ENCODE assay signal across 8 cellular contexts in the genomic region with DNA sequence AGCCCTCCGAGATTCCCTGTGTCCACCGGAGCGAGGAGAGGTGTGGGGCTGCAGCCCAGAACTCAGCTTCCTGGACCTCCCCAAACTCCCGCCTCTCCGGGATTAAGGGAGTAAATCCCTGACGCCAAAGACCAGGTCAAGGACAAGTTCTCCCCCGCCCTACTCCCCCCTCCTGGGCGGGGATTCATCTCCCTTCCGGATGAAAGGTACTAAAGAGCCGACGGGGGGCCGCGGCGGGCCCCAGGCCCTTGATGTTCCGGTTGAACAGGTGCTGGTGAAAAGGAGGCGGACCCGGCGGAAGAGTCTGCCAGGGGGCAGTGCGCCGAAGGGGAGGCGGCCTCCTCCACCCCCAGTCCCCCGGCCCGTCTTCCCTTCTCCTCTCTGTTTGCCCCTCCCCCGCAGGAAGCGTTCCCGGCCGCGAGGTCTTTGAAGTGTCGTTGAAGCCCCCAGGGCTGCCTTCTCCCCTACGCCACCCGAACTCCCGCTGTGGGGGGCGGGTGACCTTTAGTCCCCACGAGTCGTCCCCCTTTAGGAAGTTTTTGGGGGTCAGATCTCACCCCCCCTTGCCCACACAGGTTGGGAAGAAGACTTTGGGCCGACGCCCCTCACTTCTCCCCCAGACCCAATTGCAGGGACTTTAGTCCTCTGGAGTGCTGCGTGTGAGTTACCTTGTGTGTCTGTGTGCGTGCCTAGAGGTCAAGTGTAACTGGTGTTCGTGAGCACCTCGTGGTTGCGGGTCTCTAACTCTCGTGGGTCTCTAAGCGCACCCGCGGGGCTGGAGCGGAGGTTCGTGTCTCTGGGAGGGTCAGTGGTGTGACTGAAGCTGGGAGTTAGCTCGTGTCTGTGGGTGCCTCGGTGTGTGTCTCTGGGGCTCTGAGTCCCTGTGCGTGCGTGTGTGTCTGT. TPM values are rescaled to one million over a fixed set of nuclear protein-coding genes. Genes with fewer than 3 reads are reported as not detected.
DNase-seq lines count a peak whose midpoint lies in the region; ATAC-seq, FAIRE-seq and TF ChIP-seq lines count a peak whose summit lies in the region.

No MANE protein-coding gene starts in this region.

- CTCF ChIA-PET in activated CD4-positive, alpha-beta T cell treated with anti-CD3 and anti-CD28 coated beads for 36 hours (lab: Charles Lee) = interaction anchor here (0.6 to 1.4 kb wide), 6 partner anchors 25 to 450 kb away, joined by 3 to 5 read pairs (median 4); partner anchors contain the start of gene EPOP
- CTCF ChIA-PET in HepG2 (lab: Yijun Ruan, JAX; ENCODE audit: low intra/inter-chr PET ratio, low total read pairs) = interaction anchor here (0.7 to 1.8 kb wide), 2 partner anchors 26 to 27 kb away, joined by 3 to 4 read pairs; partner anchors contain the start of gene CISD3

- peaks cover 48% of the 10 kb centered on the region for H3K79me2 ChIP-seq in HepG2 (ENCODE audit: insufficient read depth, low read length)

- H3K36me3 ChIP-seq in colonic mucosa (no peaks in the 10 kb centered on the region), HepG2 (replicated peaks in 1 of 2; ENCODE audit: control insufficient read depth in 1 of 2, insufficient read depth in 2 of 2, low read length in 2 of 2) (peaks cover 4 to 17% of the 10 kb centered on the region in 2 experiments)

- H3K9ac ChIP-seq in colonic mucosa (ENCODE audit: low read depth in 2 of 2, low read length in 2 of 2) = peak overlapping the region; percentile 92 to 99
- peak overlapping the region; percentile 100 for H3K9ac ChIP-seq in HepG2 (ENCODE audit: insufficient read depth, low read depth, low read length)

- H4K20me1 ChIP-seq in HepG2 (ENCODE audit: insufficient read depth, low read length) = peaks cover 12% of the 10 kb centered on the region

- POLR2A ChIA-PET in activated CD4-positive, alpha-beta T cell treated with anti-CD3 and anti-CD28 coated beads for 36 hours (lab: Charles Lee) = interaction anchor here (0.6 to 1.4 kb wide), 5 partner anchors 15 to 164 kb away, joined by 3 to 7 read pairs (median 3); partner anchors contain the start of gene RPL23
- POLR2A ChIA-PET in HepG2 (lab: Yijun Ruan, JAX) = interaction anchor here (0.7 to 8.9 kb wide), 23 partner anchors 12 to 166 kb away, joined by 3 to 106 read pairs (median 6); partner anchors contain the start of genes CISD3, EPOP, LASP1 and PSMB3

- TF ChIP-seq EP300 in HepG2 (IDR thresholded peaks at IDR 0.05; ENCODE audit: low read depth in 2 of 2, low read length in 2 of 2) (peak; percentile 99), HepG2 (CRISPR knock-in tag; IDR thresholded peaks at IDR 0.05; ENCODE audit: borderline replicate concordance) (peak; percentile 98)

- H3K4me3 Mint-ChIP-seq in activated CD4-positive, alpha-beta T cell treated with anti-CD3 and anti-CD28 coated beads for 36 hours = peak overlapping the region; percentile 95

- peak overlapping the region; percentile 100 for H3K27ac Mint-ChIP-seq in activated CD4-positive, alpha-beta T cell treated with anti-CD3 and anti-CD28 coated beads for 36 hours

- no peaks in the 10 kb centered on the region for H3K27me3 Mint-ChIP-seq in activated CD4-positive, alpha-beta T cell treated with anti-CD3 and anti-CD28 coated beads for 36 hours

- no peak overlapping the region for H2AFZ ChIP-seq in HepG2 (ENCODE audit: low read length)

- H3K27me3 ChIP-seq in colonic mucosa = no peaks in the 10 kb centered on the region
- H3K27me3 ChIP-seq in HepG2 (ENCODE audit: control insufficient read depth in 1 of 2, insufficient read depth in 2 of 2, low read length in 2 of 2) = no peaks in the 10 kb centered on the region; a peak in 1 of 5 replicates

- ATAC-seq in GM21723 (IDR thresholded peaks at IDR 0.05; ENCODE audit: unreplicated experiment) = peak; percentile 23
- ATAC-seq in activated CD4-positive, alpha-beta T cell treated with anti-CD3 and anti-CD28 coated beads for 36 hours = peak; percentile 12
- peak; percentile 63 for ATAC-seq in HepG2
- ATAC-seq in HG02870 (IDR thresholded peaks at IDR 0.05; ENCODE audit: unreplicated experiment) = no peak

- peaks cover 46% of the 10 kb centered on the region for H3K36me3 Mint-ChIP-seq in activated CD4-positive, alpha-beta T cell treated with anti-CD3 and anti-CD28 coated beads for 36 hours (ENCODE audit: low read depth)

- peaks cover 50% of the 10 kb centered on the region for H3K4me1 Mint-ChIP-seq in activated CD4-positive, alpha-beta T cell treated with anti-CD3 and anti-CD28 coated beads for 36 hours

- DNase-seq in AG08396 (ENCODE audit: low spot score) (peak; percentile 46), NCI-H2171 (lab: John Stamatoyannopoulos, UW) (peak; percentile 13), colonic mucosa (peak; percentile 93), HepG2 (ENCODE audit: low spot score) (peak; percentile 100)
- peak; percentile 93 for DNase-seq in activated CD4-positive, alpha-beta T cell treated with anti-CD3 and anti-CD28 coated beads for 36 hours
- DNase-seq in stimulated activated CD4-positive, alpha-beta T cell treated with anti-CD3 and anti-CD28 coated beads, Interleukin-4, amount 100 ng/mL, for 48 hours (ENCODE audit: low read depth in 2 of 2) = peak; percentile 77 to 88

- peak overlapping the region; percentile 99 for H3K4me2 ChIP-seq in HepG2 (ENCODE audit: low read depth, low read length)

- no peaks in the 10 kb centered on the region for H3K9me3 ChIP-seq in colonic mucosa
- H3K9me3 ChIP-seq in HepG2 (ENCODE audit: low read length) = no peaks in the 10 kb centered on the region

- H3K4me3 ChIP-seq in colonic mucosa (peak overlapping the region; percentile 69), HepG2 (replicated peaks in 1 of 3; ENCODE audit: insufficient read depth in 1 of 3, low read depth in 2 of 3, low read length in 3 of 3) (peak overlapping the region; percentile 71 to 99 (median 95))

- TF ChIP-seq CTCF in colonic mucosa (IDR thresholded peaks at IDR 0.05) (no peak), HepG2 (CRISPR knock-in tag; IDR thresholded peaks at IDR 0.05) (peak; percentile 41)

- H3K9me3 Mint-ChIP-seq in activated CD4-positive, alpha-beta T cell treated with anti-CD3 and anti-CD28 coated beads for 36 hours (ENCODE audit: low read depth) = no peaks in the 10 kb centered on the region

- BruUV-seq in HepG2 (replicated peaks; lab: Mats Ljungman, UMichigan) = TSS peak; percentile 41

- in situ Hi-C loops in HepG2 (cut with HindIII; ENCODE audit: extremely low pct_ligation_motif_present, low pct_unique_long_range_greater_than_20kb) = no loop called here

- peak; percentile 82 to 90 for TF ChIP-seq POLR2A in HepG2 (IDR thresholded peaks at IDR 0.05; ENCODE audit: insufficient read depth in 1 of 2, low read depth in 2 of 2, low read length in 2 of 2)

- intact Hi-C loops in activated CD4-positive, alpha-beta T cell treated with anti-CD3 and anti-CD28 coated beads for 36 hours (cut with DNase I, micrococcal nuclease) = loop anchor here (2.0 to 5.0 kb wide), 8 partner anchors 121 to 1297 kb away; partner anchors contain the start of genes SYNRG (in 2 of the 2), ACACA (in 1 of the 2), CWC25 (in 1 of the 2) and FBXL20 (in 1 of the 2)
- intact Hi-C loops in colonic mucosa (cut with DNase I) (no loop called here), HepG2 (cut with micrococcal nuclease; ENCODE audit: unreplicated experiment) (loop anchor here (1.0 kb wide), 1 partner anchor 47 kb away; no protein-coding TSS in a partner anchor)

- FAIRE-seq in HepG2 (lab: Jason Lieb, UNC) = no peak

- peaks cover 6% of the 10 kb centered on the region for H3K4me1 ChIP-seq in colonic mucosa
- H3K4me1 ChIP-seq in HepG2 (ENCODE audit: insufficient read depth, low read length) = peaks cover 64% of the 10 kb centered on the region

- TF ChIP-seq RAD21 in HepG2 (CRISPR knock-in tag; IDR thresholded peaks at IDR 0.05) = no peak; the same call in none of the 2 replicates

- WGBS in HepG2 (ENCODE audit: low lambda C conversion rate) = under 1% methylated on average over 47 of the region's 52 CpGs

- H3K27ac ChIP-seq in colonic mucosa (peak overlapping the region; percentile 95), HepG2 (ENCODE audit: extremely low read length, insufficient read depth, low read length) (peak overlapping the region; percentile 99)

RNA-seq across cellular contexts. Expression of gene MLLT6, which starts 1.1 kb away (rescaled TPM):
- 100 to 1,000 TPM; 168 to 174 TPM for total RNA-seq in activated CD4-positive, alpha-beta T cell treated with anti-CD3 and anti-CD28 coated beads for 36 hours
- total RNA-seq in colonic mucosa = 100 to 1,000 TPM in 1 of 2 donors, 10 to 100 TPM in 1; 74.1 to 109 TPM
- 27.6 and 50.7 TPM in 2 replicates for total RNA-seq in HepG2 (2016; rRNA removed; fragmentation: Illumina TruSeq; extraction: Trizol)
- total RNA-seq in HepG2 (2016; cell fraction: cytosol; rRNA removed; fragmentation: Illumina TruSeq; extraction: Trizol; ENCODE audit: low read depth) = 41.1 and 41.6 TPM in 2 replicates
- total RNA-seq in HepG2 (2016; cell fraction: insoluble cytoplasmic fraction; rRNA removed; fragmentation: Illumina TruSeq; extraction: Trizol) = 23.9 and 54.9 TPM in 2 replicates
- total RNA-seq in HepG2 (2016; cell fraction: membrane; rRNA removed; fragmentation: Illumina TruSeq; extraction: Trizol) = 44.6 and 48.3 TPM in 2 replicates
- 51.1 and 58.3 TPM in 2 replicates for total RNA-seq in HepG2 (2016; cell fraction: nucleus; rRNA removed; fragmentation: Illumina TruSeq; extraction: Trizol)
- 69.5 TPM in 2 replicates for polyA plus RNA-seq in HepG2 (2011; rRNA removed)
- 20.9 and 26.0 TPM in 2 replicates for polyA plus RNA-seq in HepG2 (2011; cell fraction: cytosol; rRNA removed)
- 261 and 305 TPM in 2 replicates for polyA plus RNA-seq in HepG2 (2011; cell fraction: nucleus; rRNA removed)
- polyA plus RNA-seq in HepG2 (2012) = 56.0 and 70.4 TPM in 2 replicates
- 2.1 and 3.2 TPM in 2 replicates for polyA plus RNA-seq in HepG2 (2016; cell fraction: cytosol; fragmentation: Illumina TruSeq; extraction: Trizol; ENCODE audit: low read depth)
- 25.3 and 28.2 TPM in 2 replicates for polyA plus RNA-seq in HepG2 (2016; cell fraction: insoluble cytoplasmic fraction; fragmentation: Illumina TruSeq; extraction: Trizol; ENCODE audit: low read depth)
- 10.7 and 10.9 TPM in 2 replicates for polyA plus RNA-seq in HepG2 (2016; cell fraction: membrane; fragmentation: Illumina TruSeq; extraction: Trizol; ENCODE audit: low read depth)
- polyA plus RNA-seq in HepG2 (2016; cell fraction: nucleus; fragmentation: Illumina TruSeq; extraction: Trizol; ENCODE audit: insufficient read depth, low read depth) = 142 and 147 TPM in 2 replicates
- 89.8 and 99.9 TPM in 2 replicates for polyA minus RNA-seq in HepG2 (2011; rRNA and poly(A)+ RNA removed; ENCODE audit: low replicate concordance)
- polyA minus RNA-seq in HepG2 (2011; cell fraction: cytosol; rRNA and poly(A)+ RNA removed) = 29.2 and 32.2 TPM in 2 replicates
- 156 and 194 TPM in 2 replicates for polyA minus RNA-seq in HepG2 (2011; cell fraction: nucleus; rRNA and poly(A)+ RNA removed)

RNA-seq across cellular contexts. Expression of gene CISD3, which starts 26.1 kb away (rescaled TPM):
- total RNA-seq in activated CD4-positive, alpha-beta T cell treated with anti-CD3 and anti-CD28 coated beads for 36 hours = 10 to 100 TPM; 49.4 to 58.6 TPM
- 100 to 1,000 TPM in 1 of 2 donors, 10 to 100 TPM in 1; 82.2 to 152 TPM for total RNA-seq in colonic mucosa
- total RNA-seq in HepG2 (2016; rRNA removed; fragmentation: Illumina TruSeq; extraction: Trizol) = 34.1 and 42.6 TPM in 2 replicates
- total RNA-seq in HepG2 (2016; cell fraction: cytosol; rRNA removed; fragmentation: Illumina TruSeq; extraction: Trizol; ENCODE audit: low read depth) = 64.2 and 89.3 TPM in 2 replicates
- total RNA-seq in HepG2 (2016; cell fraction: insoluble cytoplasmic fraction; rRNA removed; fragmentation: Illumina TruSeq; extraction: Trizol) = 38.9 and 39.2 TPM in 2 replicates
- 72.8 and 92.2 TPM in 2 replicates for total RNA-seq in HepG2 (2016; cell fraction: membrane; rRNA removed; fragmentation: Illumina TruSeq; extraction: Trizol)
- 12.0 and 15.5 TPM in 2 replicates for total RNA-seq in HepG2 (2016; cell fraction: nucleus; rRNA removed; fragmentation: Illumina TruSeq; extraction: Trizol)
- 30.0 and 34.9 TPM in 2 replicates for polyA plus RNA-seq in HepG2 (2011; rRNA removed)
- polyA plus RNA-seq in HepG2 (2011; cell fraction: cytosol; rRNA removed) = 15.0 and 24.9 TPM in 2 replicates
- polyA plus RNA-seq in HepG2 (2011; cell fraction: nucleus; rRNA removed) = 10.7 and 11.5 TPM in 2 replicates
- polyA plus RNA-seq in HepG2 (2012) = 34.2 TPM in 2 replicates
- 183 and 249 TPM in 2 replicates for polyA plus RNA-seq in HepG2 (2016; cell fraction: cytosol; fragmentation: Illumina TruSeq; extraction: Trizol; ENCODE audit: low read depth)
- 69.7 and 77.8 TPM in 2 replicates for polyA plus RNA-seq in HepG2 (2016; cell fraction: insoluble cytoplasmic fraction; fragmentation: Illumina TruSeq; extraction: Trizol; ENCODE audit: low read depth)
- 135 and 168 TPM in 2 replicates for polyA plus RNA-seq in HepG2 (2016; cell fraction: membrane; fragmentation: Illumina TruSeq; extraction: Trizol; ENCODE audit: low read depth)
- polyA plus RNA-seq in HepG2 (2016; cell fraction: nucleus; fragmentation: Illumina TruSeq; extraction: Trizol; ENCODE audit: insufficient read depth, low read depth) = 46.2 and 46.8 TPM in 2 replicates
- polyA minus RNA-seq in HepG2 (2011; rRNA and poly(A)+ RNA removed; ENCODE audit: low replicate concordance) = 16.1 and 27.0 TPM in 2 replicates
- polyA minus RNA-seq in HepG2 (2011; cell fraction: cytosol; rRNA and poly(A)+ RNA removed) = 7.2 and 7.7 TPM in 2 replicates
- polyA minus RNA-seq in HepG2 (2011; cell fraction: nucleus; rRNA and poly(A)+ RNA removed) = 7.1 and 8.1 TPM in 2 replicates

RNA-seq across cellular contexts. Expression of gene EPOP, which starts 29.2 kb away (rescaled TPM):
- total RNA-seq in activated CD4-positive, alpha-beta T cell treated with anti-CD3 and anti-CD28 coated beads for 36 hours = 10 to 100 TPM; 31.8 to 37.3 TPM
- total RNA-seq in colonic mucosa (1 to 10 TPM; 1.1 to 1.8 TPM), HepG2 (2016; rRNA removed; fragmentation: Illumina TruSeq; extraction: Trizol) (29.0 and 37.8 TPM in 2 replicates)
- 20.7 and 21.2 TPM in 2 replicates for total RNA-seq in HepG2 (2016; cell fraction: cytosol; rRNA removed; fragmentation: Illumina TruSeq; extraction: Trizol; ENCODE audit: low read depth)
- total RNA-seq in HepG2 (2016; cell fraction: insoluble cytoplasmic fraction; rRNA removed; fragmentation: Illumina TruSeq; extraction: Trizol) = 22.9 and 36.8 TPM in 2 replicates
- total RNA-seq in HepG2 (2016; cell fraction: membrane; rRNA removed; fragmentation: Illumina TruSeq; extraction: Trizol) = 65.8 and 69.1 TPM in 2 replicates
- 17.6 and 17.8 TPM in 2 replicates for total RNA-seq in HepG2 (2016; cell fraction: nucleus; rRNA removed; fragmentation: Illumina TruSeq; extraction: Trizol)
- polyA plus RNA-seq in HepG2 (2011; rRNA removed) = 13.9 and 14.7 TPM in 2 replicates
- polyA plus RNA-seq in HepG2 (2011; cell fraction: cytosol; rRNA removed) = 14.1 and 17.0 TPM in 2 replicates
- polyA plus RNA-seq in HepG2 (2011; cell fraction: nucleus; rRNA removed) = 10.9 and 12.1 TPM in 2 replicates
- polyA plus RNA-seq in HepG2 (2012) = 17.9 and 19.9 TPM in 2 replicates
- polyA plus RNA-seq in HepG2 (2016; cell fraction: cytosol; fragmentation: Illumina TruSeq; extraction: Trizol; ENCODE audit: low read depth) = 26.4 and 26.9 TPM in 2 replicates
- polyA plus RNA-seq in HepG2 (2016; cell fraction: insoluble cytoplasmic fraction; fragmentation: Illumina TruSeq; extraction: Trizol; ENCODE audit: low read depth) = 46.7 and 55.1 TPM in 2 replicates
- 71.4 and 76.4 TPM in 2 replicates for polyA plus RNA-seq in HepG2 (2016; cell fraction: membrane; fragmentation: Illumina TruSeq; extraction: Trizol; ENCODE audit: low read depth)
- polyA plus RNA-seq in HepG2 (2016; cell fraction: nucleus; fragmentation: Illumina TruSeq; extraction: Trizol; ENCODE audit: insufficient read depth, low read depth) = 43.8 and 45.7 TPM in 2 replicates
- 4.2 and 17.4 TPM in 2 replicates for polyA minus RNA-seq in HepG2 (2011; rRNA and poly(A)+ RNA removed; ENCODE audit: low replicate concordance)
- polyA minus RNA-seq in HepG2 (2011; cell fraction: cytosol; rRNA and poly(A)+ RNA removed) = 14.9 and 17.2 TPM in 2 replicates
- polyA minus RNA-seq in HepG2 (2011; cell fraction: nucleus; rRNA and poly(A)+ RNA removed) = 5.9 and 6.3 TPM in 2 replicates

RNA-seq across cellular contexts. Expression of gene PCGF2, which starts 44.1 kb away (rescaled TPM):
- total RNA-seq in activated CD4-positive, alpha-beta T cell treated with anti-CD3 and anti-CD28 coated beads for 36 hours = 1 to 10 TPM; 1.6 to 1.7 TPM
- total RNA-seq in colonic mucosa = 10 to 100 TPM; 27.2 to 45.5 TPM
- total RNA-seq in HepG2 (2016; rRNA removed; fragmentation: Illumina TruSeq; extraction: Trizol) = 11.6 and 11.7 TPM in 2 replicates
- total RNA-seq in HepG2 (2016; cell fraction: cytosol; rRNA removed; fragmentation: Illumina TruSeq; extraction: Trizol; ENCODE audit: low read depth) = 12.6 and 19.2 TPM in 2 replicates
- total RNA-seq in HepG2 (2016; cell fraction: insoluble cytoplasmic fraction; rRNA removed; fragmentation: Illumina TruSeq; extraction: Trizol) = 8.9 and 11.5 TPM in 2 replicates
- 33.3 and 35.3 TPM in 2 replicates for total RNA-seq in HepG2 (2016; cell fraction: membrane; rRNA removed; fragmentation: Illumina TruSeq; extraction: Trizol)
- total RNA-seq in HepG2 (2016; cell fraction: nucleus; rRNA removed; fragmentation: Illumina TruSeq; extraction: Trizol) = 13.3 and 14.9 TPM in 2 replicates
- 29.4 and 30.6 TPM in 2 replicates for polyA plus RNA-seq in HepG2 (2011; rRNA removed)
- 18.7 and 30.8 TPM in 2 replicates for polyA plus RNA-seq in HepG2 (2011; cell fraction: cytosol; rRNA removed)
- 53.9 and 68.1 TPM in 2 replicates for polyA plus RNA-seq in HepG2 (2011; cell fraction: nucleus; rRNA removed)
- 32.6 and 40.9 TPM in 2 replicates for polyA plus RNA-seq in HepG2 (2012)
- 194 and 224 TPM in 2 replicates for polyA plus RNA-seq in HepG2 (2016; cell fraction: cytosol; fragmentation: Illumina TruSeq; extraction: Trizol; ENCODE audit: low read depth)
- 44.1 and 62.1 TPM in 2 replicates for polyA plus RNA-seq in HepG2 (2016; cell fraction: insoluble cytoplasmic fraction; fragmentation: Illumina TruSeq; extraction: Trizol; ENCODE audit: low read depth)
- polyA plus RNA-seq in HepG2 (2016; cell fraction: membrane; fragmentation: Illumina TruSeq; extraction: Trizol; ENCODE audit: low read depth) = 209 and 253 TPM in 2 replicates
- polyA plus RNA-seq in HepG2 (2016; cell fraction: nucleus; fragmentation: Illumina TruSeq; extraction: Trizol; ENCODE audit: insufficient read depth, low read depth) = 85.1 and 95.0 TPM in 2 replicates
- polyA minus RNA-seq in HepG2 (2011; rRNA and poly(A)+ RNA removed; ENCODE audit: low replicate concordance) = 11.1 and 38.8 TPM in 2 replicates
- polyA minus RNA-seq in HepG2 (2011; cell fraction: cytosol; rRNA and poly(A)+ RNA removed) = 30.5 and 32.4 TPM in 2 replicates
- polyA minus RNA-seq in HepG2 (2011; cell fraction: nucleus; rRNA and poly(A)+ RNA removed) = 13.9 and 14.2 TPM in 2 replicates

RNA-seq across cellular contexts. Expression of gene PSMB3, which starts 48.5 kb away (rescaled TPM):
- 100 to 1,000 TPM; 337 to 396 TPM for total RNA-seq in activated CD4-positive, alpha-beta T cell treated with anti-CD3 and anti-CD28 coated beads for 36 hours
- total RNA-seq in colonic mucosa (100 to 1,000 TPM; 160 to 253 TPM), HepG2 (2016; rRNA removed; fragmentation: Illumina TruSeq; extraction: Trizol) (517 and 688 TPM in 2 replicates)
- total RNA-seq in HepG2 (2016; cell fraction: cytosol; rRNA removed; fragmentation: Illumina TruSeq; extraction: Trizol; ENCODE audit: low read depth) = 265 and 305 TPM in 2 replicates
- total RNA-seq in HepG2 (2016; cell fraction: insoluble cytoplasmic fraction; rRNA removed; fragmentation: Illumina TruSeq; extraction: Trizol) = 517 and 718 TPM in 2 replicates
- 175 and 189 TPM in 2 replicates for total RNA-seq in HepG2 (2016; cell fraction: membrane; rRNA removed; fragmentation: Illumina TruSeq; extraction: Trizol)
- total RNA-seq in HepG2 (2016; cell fraction: nucleus; rRNA removed; fragmentation: Illumina TruSeq; extraction: Trizol) = 146 and 163 TPM in 2 replicates
- polyA plus RNA-seq in HepG2 (2011; rRNA removed) = 317 and 366 TPM in 2 replicates
- 470 and 640 TPM in 2 replicates for polyA plus RNA-seq in HepG2 (2011; cell fraction: cytosol; rRNA removed)
- 121 and 122 TPM in 2 replicates for polyA plus RNA-seq in HepG2 (2011; cell fraction: nucleus; rRNA removed)
- 167 and 213 TPM in 2 replicates for polyA plus RNA-seq in HepG2 (2012)
- 206 and 222 TPM in 2 replicates for polyA plus RNA-seq in HepG2 (2016; cell fraction: cytosol; fragmentation: Illumina TruSeq; extraction: Trizol; ENCODE audit: low read depth)
- polyA plus RNA-seq in HepG2 (2016; cell fraction: insoluble cytoplasmic fraction; fragmentation: Illumina TruSeq; extraction: Trizol; ENCODE audit: low read depth) = 578 and 618 TPM in 2 replicates
- 134 and 136 TPM in 2 replicates for polyA plus RNA-seq in HepG2 (2016; cell fraction: membrane; fragmentation: Illumina TruSeq; extraction: Trizol; ENCODE audit: low read depth)
- 227 and 228 TPM in 2 replicates for polyA plus RNA-seq in HepG2 (2016; cell fraction: nucleus; fragmentation: Illumina TruSeq; extraction: Trizol; ENCODE audit: insufficient read depth, low read depth)
- 383 and 657 TPM in 2 replicates for polyA minus RNA-seq in HepG2 (2011; rRNA and poly(A)+ RNA removed; ENCODE audit: low replicate concordance)
- polyA minus RNA-seq in HepG2 (2011; cell fraction: cytosol; rRNA and poly(A)+ RNA removed) = 84.9 and 103 TPM in 2 replicates
- 32.9 and 35.0 TPM in 2 replicates for polyA minus RNA-seq in HepG2 (2011; cell fraction: nucleus; rRNA and poly(A)+ RNA removed)

Comparison
In these comparisons a context has a peak if more than half of its experiments do, and no peak if none do; other contexts are left out.
1. DNase-seq: peak in every context shown above with its lines; median percentile 100 in HepG2; 93 in activated CD4-positive, alpha-beta T cell treated with anti-CD3 and anti-CD28 coated beads for 36 hours; 93 in colonic mucosa; 82 in stimulated activated CD4-positive, alpha-beta T cell treated with anti-CD3 and anti-CD28 coated beads, Interleukin-4, amount 100 ng/mL, for 48 hours; 46 in AG08396; 13 in NCI-H2171.
2. RNA of gene EPOP, which starts 29.2 kb away (total RNA-seq): 17.6 to 69.1 TPM in HepG2 and 31.8 to 37.3 TPM in activated CD4-positive, alpha-beta T cell treated with anti-CD3 and anti-CD28 coated beads for 36 hours; 1.1 to 1.8 TPM in colonic mucosa; every median in the first group is over 4 times any median in the second.